18 cellular contexts compared by ENCODE assay signal in the genomic region with DNA sequence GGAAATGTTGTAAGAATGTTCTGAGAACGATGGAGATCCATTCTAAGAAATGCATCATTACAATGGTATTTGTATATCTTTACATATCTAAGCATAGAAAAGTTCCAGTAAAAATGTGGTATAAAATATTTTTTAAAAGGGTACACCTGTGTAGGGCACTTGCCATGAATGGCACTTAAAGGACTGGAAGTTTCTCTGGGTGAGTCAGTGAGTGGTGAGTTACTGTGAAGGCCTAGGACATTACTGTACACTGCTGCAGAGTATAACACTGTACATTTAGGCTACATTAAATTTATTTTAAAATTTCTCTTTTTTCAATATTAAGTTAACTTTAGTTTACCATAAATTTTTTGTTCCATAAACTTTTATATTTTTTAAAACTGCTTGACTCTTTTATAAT.
"Had no signal": no experiment of that assay in that cellular context is flagged by ENCODE, and none has a peak within 500 bp of the region (broad histone marks: within the 10 kb centered on the region; RNA-seq: fewer than 3 reads in every experiment).

No MANE protein-coding gene starts in this region.

- H3K27me3 Mint-ChIP-seq: activated CD4-positive, alpha-beta memory T cell treated with anti-CD3 and anti-CD28 coated beads for 36 hours; activated CD4-positive, alpha-beta T cell treated with anti-CD3 and anti-CD28 coated beads for 36 hours; activated naive CD8-positive, alpha-beta T cell treated with anti-CD3 and anti-CD28 coated beads, Interleukin-2, amount 10 ng/mL, durations not matched to agents 7 days and 5 days; brain had no signal

- H3K27me3 ChIP-seq: neutrophil, pancreas, right lobe of liver, stomach had no signal

- H3K4me1 Mint-ChIP-seq: activated CD4-positive, alpha-beta T cell treated with anti-CD3 and anti-CD28 coated beads for 36 hours; activated naive CD8-positive, alpha-beta T cell treated with anti-CD3 and anti-CD28 coated beads, Interleukin-2, amount 10 ng/mL, durations not matched to agents 7 days and 5 days; natural killer cell; stimulated activated effector memory CD8-positive, alpha-beta T cell treated with anti-CD3 and anti-CD28 coated beads, Interleukin-12 subunit alpha, Interleukin-12 subunit beta, amount 100 ng/mL, for 72 hours had no signal

- ATAC-seq: activated CD4-positive, alpha-beta T cell treated with anti-CD3 and anti-CD28 coated beads for 36 hours; left cardiac atrium; natural killer cell; pancreas; right lobe of liver; stimulated activated effector memory CD8-positive, alpha-beta T cell treated with anti-CD3 and anti-CD28 coated beads, Interleukin-12 subunit alpha, Interleukin-12 subunit beta, amount 100 ng/mL, for 72 hours had no signal

- H3K27ac ChIP-seq: lower lobe of right lung, neutrophil, pancreas, right lobe of liver, stomach, WERI-Rb-1 had no signal

- H3K27ac Mint-ChIP-seq: activated CD4-positive, alpha-beta memory T cell treated with anti-CD3 and anti-CD28 coated beads for 36 hours; activated CD4-positive, alpha-beta T cell treated with anti-CD3 and anti-CD28 coated beads for 36 hours; activated naive CD8-positive, alpha-beta T cell treated with anti-CD3 and anti-CD28 coated beads, Interleukin-2, amount 10 ng/mL, durations not matched to agents 7 days and 5 days; natural killer cell; stimulated activated effector memory CD8-positive, alpha-beta T cell treated with anti-CD3 and anti-CD28 coated beads, Interleukin-12 subunit alpha, Interleukin-12 subunit beta, amount 100 ng/mL, for 72 hours had no signal

- H3K9me3 Mint-ChIP-seq: activated CD4-positive, alpha-beta memory T cell treated with anti-CD3 and anti-CD28 coated beads for 36 hours had no signal

- H3K36me3 ChIP-seq: lower lobe of right lung, neutrophil, pancreas, right lobe of liver, stomach, WERI-Rb-1 had no signal

- H3K36me3 Mint-ChIP-seq: activated CD4-positive, alpha-beta memory T cell treated with anti-CD3 and anti-CD28 coated beads for 36 hours; activated naive CD8-positive, alpha-beta T cell treated with anti-CD3 and anti-CD28 coated beads, Interleukin-2, amount 10 ng/mL, durations not matched to agents 7 days and 5 days; brain; natural killer cell; stimulated activated effector memory CD8-positive, alpha-beta T cell treated with anti-CD3 and anti-CD28 coated beads, Interleukin-12 subunit alpha, Interleukin-12 subunit beta, amount 100 ng/mL, for 72 hours had no signal

- H3K4me2 ChIP-seq: smooth muscle cell had no signal

- H3K4me3 ChIP-seq: lower lobe of right lung, pancreas, right lobe of liver, smooth muscle cell, stomach had no signal

- H3K4me1 ChIP-seq: lower lobe of right lung, pancreas, right lobe of liver, stomach had no signal

- H3K9me3 ChIP-seq: lower lobe of right lung, neutrophil, pancreas, right lobe of liver, stomach had no signal

- DNase-seq: activated CD4-positive, alpha-beta memory T cell treated with anti-CD3 and anti-CD28 coated beads for 36 hours; activated CD4-positive, alpha-beta T cell treated with anti-CD3 and anti-CD28 coated beads for 36 hours; activated naive CD4-positive, alpha-beta T cell; activated naive CD8-positive, alpha-beta T cell treated with anti-CD3 and anti-CD28 coated beads, Interleukin-2, amount 10 ng/mL, durations not matched to agents 7 days and 5 days; anterior cingulate cortex; cortex of kidney; left cardiac atrium; lower lobe of right lung; natural killer cell; pancreas; right lobe of liver; stimulated activated CD4-positive, alpha-beta T cell treated with anti-CD3 and anti-CD28 coated beads, Interleukin-4, amount 100 ng/mL, for 24 hours; stomach; WERI-Rb-1 had no signal

- H3K4me3 Mint-ChIP-seq: activated CD4-positive, alpha-beta memory T cell treated with anti-CD3 and anti-CD28 coated beads for 36 hours; activated CD4-positive, alpha-beta T cell treated with anti-CD3 and anti-CD28 coated beads for 36 hours; activated naive CD8-positive, alpha-beta T cell treated with anti-CD3 and anti-CD28 coated beads, Interleukin-2, amount 10 ng/mL, durations not matched to agents 7 days and 5 days; brain; natural killer cell; stimulated activated effector memory CD8-positive, alpha-beta T cell treated with anti-CD3 and anti-CD28 coated beads, Interleukin-12 subunit alpha, Interleukin-12 subunit beta, amount 100 ng/mL, for 72 hours had no signal
